Comparison of ENCODE assay signal across 8 cellular contexts in genomic region chr2:131491469-131491836, GRCh38. TPM values are rescaled to one million over a fixed set of nuclear protein-coding genes. Genes with fewer than 3 reads are reported as not detected.
DNase-seq lines count a peak whose midpoint lies in the region; ATAC-seq and TF ChIP-seq lines count a peak whose summit lies in the region.
"Not testable (repeated sequence)": the region's sequence is repeated elsewhere in the genome, so short reads cannot be mapped to it uniquely, and the experiment has no call there.

No MANE protein-coding gene starts in this region.

- in situ Hi-C loops in IMR-90 (cut with MboI; ENCODE audit: low sequenced_read_pairs); astrocyte of the cerebellum (cut with HindIII; ENCODE audit: low sequenced_read_pairs): not testable (repeated sequence)

- peaks cover 19% of the 10 kb centered on the region for H3K36me3 Mint-ChIP-seq in CD8-positive, alpha-beta T cell
- not testable (repeated sequence) for H3K36me3 Mint-ChIP-seq in mesothelial cell of epicardium
- peaks cover 54% of the 10 kb centered on the region for H3K36me3 Mint-ChIP-seq in stimulated activated effector memory CD8-positive, alpha-beta T cell treated with anti-CD3 and anti-CD28 coated beads, Interleukin-12 subunit alpha, Interleukin-12 subunit beta, amount 100 ng/mL, for 72 hours

- peaks cover 19% of the 10 kb centered on the region for H3K4me1 ChIP-seq in CD8-positive, alpha-beta T cell (ENCODE audit: insufficient read depth, low read length)
- not testable (repeated sequence) for H3K4me1 ChIP-seq in IMR-90 (ENCODE audit: control insufficient read depth, insufficient read depth, low read length)

- peak overlapping the region; percentile 73; the same call in 1 of the 2 replicates for H2AK5ac ChIP-seq in IMR-90 (ENCODE audit: low read depth, low read length)

- peak overlapping the region; percentile 82 for H4K5ac ChIP-seq in IMR-90 (ENCODE audit: low read depth, low read length)

- not testable (repeated sequence) for H3K9me3 Mint-ChIP-seq in CD8-positive, alpha-beta T cell; mesothelial cell of epicardium; stimulated activated effector memory CD8-positive, alpha-beta T cell treated with anti-CD3 and anti-CD28 coated beads, Interleukin-12 subunit alpha, Interleukin-12 subunit beta, amount 100 ng/mL, for 72 hours

- H3K9me3 ChIP-seq in CD8-positive, alpha-beta T cell (ENCODE audit: low read length); IMR-90 (ENCODE audit: control insufficient read depth, insufficient read depth, low read length); SK-N-MC (ENCODE audit: low read depth, low read length): not testable (repeated sequence)

- H3K9ac ChIP-seq in IMR-90 (ENCODE audit: low read depth, low read length) (peak overlapping the region; percentile 73), SK-N-MC (ENCODE audit: insufficient read length) (peak overlapping the region; percentile 76)

- peak overlapping the region; percentile 26; the same call in 1 of the 2 replicates for H3K18ac ChIP-seq in IMR-90 (ENCODE audit: low read depth, low read length)

- H3K4me2 ChIP-seq in IMR-90 (ENCODE audit: low read depth, low read length) = peak overlapping the region; percentile 97

- not testable (repeated sequence) for H2BK15ac ChIP-seq in IMR-90 (ENCODE audit: low read depth, low read length)

- H2BK5ac ChIP-seq in IMR-90 (ENCODE audit: low read depth, low read length, poor library complexity, severe bottlenecking) = not testable (repeated sequence)

- H3K27ac Mint-ChIP-seq in CD8-positive, alpha-beta T cell = peak overlapping the region; percentile 88
- H3K27ac Mint-ChIP-seq in mesothelial cell of epicardium = peak overlapping the region; percentile 53
- peak overlapping the region; percentile 93 for H3K27ac Mint-ChIP-seq in stimulated activated effector memory CD8-positive, alpha-beta T cell treated with anti-CD3 and anti-CD28 coated beads, Interleukin-12 subunit alpha, Interleukin-12 subunit beta, amount 100 ng/mL, for 72 hours

- no CpG with 5 or more reads among the region's 22 CpGs for WGBS in IMR-90 (ENCODE audit: extremely low coverage in 2 of 2, insufficient read length in 1 of 2), 2 experiments

- peaks cover 44% of the 10 kb centered on the region for H3K4me1 Mint-ChIP-seq in CD8-positive, alpha-beta T cell (ENCODE audit: low read depth)
- peaks cover 18% of the 10 kb centered on the region for H3K4me1 Mint-ChIP-seq in mesothelial cell of epicardium
- peaks cover 44% of the 10 kb centered on the region for H3K4me1 Mint-ChIP-seq in stimulated activated effector memory CD8-positive, alpha-beta T cell treated with anti-CD3 and anti-CD28 coated beads, Interleukin-12 subunit alpha, Interleukin-12 subunit beta, amount 100 ng/mL, for 72 hours

- not testable (repeated sequence) for H3K27me3 ChIP-seq in CD8-positive, alpha-beta T cell (ENCODE audit: insufficient read depth, low read length); IMR-90 (ENCODE audit: control insufficient read depth, insufficient read depth, low read length)

- H4K91ac ChIP-seq in IMR-90 (ENCODE audit: insufficient read depth, low read depth, low read length) = peak overlapping the region; percentile 54; the same call in 1 of the 2 replicates

- not testable (repeated sequence) for TF ChIP-seq POLR2A in IMR-90 (IDR thresholded peaks at IDR 0.05; ENCODE audit: low read depth, low read length)

- intact Hi-C loops in CD8-positive, alpha-beta T cell (cut with DNase I, micrococcal nuclease) = loop anchor here in 1 of 2 experiments (5.0 to 10.0 kb wide), 3 partner anchors 337 to 1614 kb away; partner anchors contain the start of gene PLEKHB2
- intact Hi-C loops in IMR-90 (cut with micrococcal nuclease) = loop anchor here (5.0 kb wide), 2 partner anchors 191 to 311 kb away; no protein-coding TSS in a partner anchor

- dilution Hi-C loops in IMR-90 (cut with HindIII; ENCODE audit: low sequenced_read_pairs, unreplicated experiment) = not testable (repeated sequence)

- peak overlapping the region; percentile 85 for H2AFZ ChIP-seq in IMR-90 (replicated peaks; ENCODE audit: low read length, poor library complexity)

- peak overlapping the region; percentile 66; the same call in 1 of the 2 replicates for H3K23ac ChIP-seq in IMR-90 (ENCODE audit: low read depth, low read length)

- not testable (repeated sequence) for H3K9me1 ChIP-seq in IMR-90 (ENCODE audit: insufficient read depth, low read length)

- not testable (repeated sequence) for H3K36me3 ChIP-seq in CD8-positive, alpha-beta T cell (ENCODE audit: insufficient read depth, low read length); IMR-90 (ENCODE audit: control insufficient read depth, insufficient read depth, low read length); SK-N-MC (ENCODE audit: insufficient read depth, low read length)

- H3K56ac ChIP-seq in IMR-90 (ENCODE audit: extremely low read depth, insufficient read depth, low read length) = not testable (repeated sequence)

- H4K8ac ChIP-seq in IMR-90 (ENCODE audit: low read depth in 2 of 2, low read length in 2 of 2) = peak overlapping the region; percentile 66 to 77

- peak overlapping the region; percentile 86 for H3K4me3 Mint-ChIP-seq in CD8-positive, alpha-beta T cell
- H3K4me3 Mint-ChIP-seq in mesothelial cell of epicardium = peak overlapping the region; percentile 71
- H3K4me3 Mint-ChIP-seq in stimulated activated effector memory CD8-positive, alpha-beta T cell treated with anti-CD3 and anti-CD28 coated beads, Interleukin-12 subunit alpha, Interleukin-12 subunit beta, amount 100 ng/mL, for 72 hours = peak overlapping the region; percentile 95

- peak overlapping the region; percentile 34 for H3K4me3 ChIP-seq in CD8-positive, alpha-beta T cell (ENCODE audit: low read depth, low read length)
- H3K4me3 ChIP-seq in IMR-90 (ENCODE audit: insufficient read depth, low read depth, low read length) (peak overlapping the region; percentile 58), SK-N-MC (peak overlapping the region; percentile 82), astrocyte of the cerebellum (ENCODE audit: low read depth, low read length) (peak overlapping the region; percentile 91), fibroblast of pulmonary artery (replicated peaks; ENCODE audit: low read depth, low read length) (peak overlapping the region; percentile 56)

- not testable (repeated sequence) for BruUV-seq in IMR-90 (replicated peaks; lab: Mats Ljungman, UMichigan)

- CTCF ChIA-PET in CD8-positive, alpha-beta T cell (lab: Charles Lee) = interaction anchor here (1.6 kb wide), 1 partner anchor 182 kb away, joined by 4 read pairs; no protein-coding TSS in a partner anchor
- CTCF ChIA-PET in IMR-90 (lab: Yijun Ruan, JAX) = not testable (repeated sequence)

- H3K4ac ChIP-seq in IMR-90 (ENCODE audit: low read depth, low read length) = peak overlapping the region; percentile 77

- not testable (repeated sequence) for ATAC-seq in CD8-positive, alpha-beta T cell; IMR-90 (ENCODE audit: low read depth)
- ATAC-seq in GM21786 (IDR thresholded peaks at IDR 0.05; ENCODE audit: unreplicated experiment) = peak; percentile 5
- peak; percentile 14 for ATAC-seq in stimulated activated effector memory CD8-positive, alpha-beta T cell treated with anti-CD3 and anti-CD28 coated beads, Interleukin-12 subunit alpha, Interleukin-12 subunit beta, amount 100 ng/mL, for 72 hours

- not testable (repeated sequence) for TF ChIP-seq RAD21 in IMR-90 (IDR thresholded peaks at IDR 0.05; ENCODE audit: low read length)

- H4K20me1 ChIP-seq in IMR-90 (ENCODE audit: insufficient read depth, low read length) = not testable (repeated sequence)

- H2BK20ac ChIP-seq in IMR-90 (ENCODE audit: low read depth, low read length) = not testable (repeated sequence)

- peak overlapping the region; percentile 66; the same call in 1 of the 2 replicates for H3K14ac ChIP-seq in IMR-90 (replicated peaks; ENCODE audit: low read depth, low read length)

- not testable (repeated sequence) for TF ChIP-seq CTCF in CD8-positive, alpha-beta T cell (IDR thresholded peaks at IDR 0.05); IMR-90 (conservative IDR thresholded peaks at IDR 0.05; ENCODE audit: low read depth, low read length); astrocyte of the cerebellum (IDR thresholded peaks at IDR 0.05; ENCODE audit: low read depth, low read length, missing control alignments); fibroblast of pulmonary artery (IDR thresholded peaks at IDR 0.05; ENCODE audit: low read length, missing control alignments); mesothelial cell of epicardium (IDR thresholded peaks at IDR 0.05; ENCODE audit: unreplicated experiment)

- DNase-seq in CD8-positive, alpha-beta T cell; IMR-90; SK-N-MC (ENCODE audit: low read depth, low spot score); astrocyte of the cerebellum (ENCODE audit: low read depth); fibroblast of pulmonary artery (ENCODE audit: low read depth); mesothelial cell of epicardium (ENCODE audit: low spot score in 2 of 2, unreplicated experiment in 2 of 2): not testable (repeated sequence)
- DNase-seq in stimulated activated effector memory CD8-positive, alpha-beta T cell treated with anti-CD3 and anti-CD28 coated beads, Interleukin-12 subunit alpha, Interleukin-12 subunit beta, amount 100 ng/mL, for 72 hours (ENCODE audit: low spot score in 2 of 2) = peak in 1 of 2 donors; percentile 12

- POLR2A ChIA-PET in CD8-positive, alpha-beta T cell (lab: Charles Lee); IMR-90 (lab: Charles Lee; ENCODE audit: unreplicated experiment): not testable (repeated sequence)

- H3K27ac ChIP-seq in CD8-positive, alpha-beta T cell (ENCODE audit: low read depth, low read length) = peak overlapping the region; percentile 29
- H3K27ac ChIP-seq in IMR-90 (ENCODE audit: insufficient read depth, low read length) = 0 out of 2 replicates have a peak overlapping the region, but pooled peaks have one; percentile 55
- H3K27ac ChIP-seq in SK-N-MC = not testable (repeated sequence)

- peaks cover 3 to 56% of the 10 kb centered on the region in 2 experiments; a peak in 3 of 4 replicates for H3K79me1 ChIP-seq in IMR-90 (ENCODE audit: low read depth in 1 of 2, low read length in 2 of 2)

- peak overlapping the region; percentile 78 for H2AK9ac ChIP-seq in IMR-90 (replicated peaks; ENCODE audit: low read depth, low read length, poor library complexity)

- H2BK120ac ChIP-seq in IMR-90 (ENCODE audit: low read depth, low read length) = peak overlapping the region; percentile 8; the same call in 1 of the 2 replicates

- H3K27me3 Mint-ChIP-seq in CD8-positive, alpha-beta T cell (ENCODE audit: low read depth); mesothelial cell of epicardium (ENCODE audit: low read depth): not testable (repeated sequence)

RNA-seq across cellular contexts. Expression of gene MZT2A, which starts 0.7 kb away (rescaled TPM):
- total RNA-seq in CD8-positive, alpha-beta T cell = 10 to 100 TPM; 54.7 to 55.5 TPM
- 23.1 and 25.8 TPM in 2 replicates for total RNA-seq in IMR-90 (2012; rRNA removed)
- polyA plus RNA-seq in IMR-90 (2012; rRNA removed) = 82.3 and 139 TPM in 2 replicates
- 325 and 338 TPM in 2 replicates for polyA plus RNA-seq in IMR-90 (2012; cell fraction: cytosol; rRNA removed)
- polyA plus RNA-seq in IMR-90 (2012; cell fraction: nucleus; rRNA removed; ENCODE audit: low replicate concordance) = 49.5 and 86.3 TPM in 2 replicates
- total RNA-seq in mesothelial cell of epicardium = 106 to 109 TPM (median 106 TPM) in 3 replicates

RNA-seq across cellular contexts. Expression of gene TUBA3D, which starts 15.5 kb away (rescaled TPM):
- total RNA-seq in CD8-positive, alpha-beta T cell = not detected
- not detected in 2 replicates for total RNA-seq in IMR-90 (2012; rRNA removed)
- not detected in 2 replicates for polyA plus RNA-seq in IMR-90 (2012; rRNA removed)
- not detected in 2 replicates for polyA plus RNA-seq in IMR-90 (2012; cell fraction: cytosol; rRNA removed)
- polyA plus RNA-seq in IMR-90 (2012; cell fraction: nucleus; rRNA removed; ENCODE audit: low replicate concordance) = not detected in 2 replicates
- total RNA-seq in mesothelial cell of epicardium = not detected in 3 replicates

RNA-seq across cellular contexts. Expression of gene CCDC74A, which starts 36.2 kb away (rescaled TPM):
- 1 to 10 TPM; 1.3 TPM for total RNA-seq in CD8-positive, alpha-beta T cell
- 3.1 and 3.8 TPM in 2 replicates for total RNA-seq in IMR-90 (2012; rRNA removed)
- polyA plus RNA-seq in IMR-90 (2012; rRNA removed) = 11.9 and 13.5 TPM in 2 replicates
- polyA plus RNA-seq in IMR-90 (2012; cell fraction: cytosol; rRNA removed) = 5.8 and 9.6 TPM in 2 replicates
- 62.7 and 89.4 TPM in 2 replicates for polyA plus RNA-seq in IMR-90 (2012; cell fraction: nucleus; rRNA removed; ENCODE audit: low replicate concordance)
- 9.6 to 11.0 TPM (median 10.9 TPM) in 3 replicates for total RNA-seq in mesothelial cell of epicardium

Comparison
In these comparisons a context has a peak if more than half of its experiments do, and no peak if none do; other contexts are left out.
1. H3K4me3 ChIP-seq: peak in every context shown above with its lines; median percentile 91 in astrocyte of the cerebellum; 82 in SK-N-MC; 58 in IMR-90; 56 in fibroblast of pulmonary artery; 34 in CD8-positive, alpha-beta T cell.